13 cellular contexts compared by ENCODE assay signal in the genomic region with DNA sequence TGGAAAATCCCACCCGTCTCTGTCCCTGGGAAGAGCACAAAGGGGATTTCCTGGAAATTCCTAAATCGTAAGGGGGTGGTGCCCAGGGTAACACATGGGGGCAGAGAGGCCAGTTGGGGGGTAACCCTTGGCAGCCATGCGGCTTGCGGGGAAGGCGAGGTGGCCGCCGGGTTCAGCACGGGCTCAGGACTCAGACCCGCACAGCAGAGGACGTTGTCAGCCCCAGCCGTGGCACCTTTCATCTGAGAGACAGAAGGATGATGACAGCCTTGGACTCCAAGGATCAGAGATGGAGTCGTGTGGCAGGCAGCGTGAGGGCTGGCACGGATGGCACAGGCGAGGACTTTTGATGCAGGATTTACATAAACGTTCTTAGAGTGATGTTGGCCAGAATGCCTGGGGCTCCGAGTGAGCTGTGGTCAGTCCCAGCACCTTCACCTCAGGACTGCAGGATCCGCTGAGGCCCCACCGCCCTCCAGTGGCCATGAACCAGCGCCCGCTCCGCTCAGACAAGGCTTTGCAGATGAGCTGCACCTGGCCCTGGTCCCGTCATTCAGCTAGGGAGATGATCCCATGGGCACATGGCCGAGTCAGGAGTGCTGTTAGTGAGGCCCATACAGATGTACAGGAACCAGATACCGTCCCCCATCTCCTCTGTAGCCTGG.
DNase-seq lines count a peak whose midpoint lies in the region; ATAC-seq and TF ChIP-seq lines count a peak whose summit lies in the region.
"Had no signal": no experiment of that assay in that cellular context is flagged by ENCODE, and none has a peak within 500 bp of the region (broad histone marks: within the 10 kb centered on the region; RNA-seq: fewer than 3 reads in every experiment).

No MANE protein-coding gene starts in this region.

- peaks cover 5% of the 10 kb centered on the region for H3K27me3 Mint-ChIP-seq in neural progenitor cell (ENCODE audit: insufficient read depth, low read depth)
- no peaks in the 10 kb centered on the region for H3K27me3 Mint-ChIP-seq in activated T-helper 2 cell treated with anti-CD3 and anti-CD28 coated beads, Interferon-gamma antibody, Interleukin-2, Interleukin-4, amounts not matched to agents 10 μg/mL and 5 μg/mL and 100 μg/mL, durations not matched to agents 14 hours and 24 hours and 36 hours (ENCODE audit: low read depth)
- H3K27me3 Mint-ChIP-seq: activated T-helper 17 cell treated with anti-CD3 and anti-CD28 coated beads, Interleukin-2, amount 50 U/mL, for 72 hours had no signal

- H3K36me3 Mint-ChIP-seq in neural progenitor cell: peaks cover 6% of the 10 kb centered on the region
- H3K36me3 Mint-ChIP-seq in activated T-helper 2 cell treated with anti-CD3 and anti-CD28 coated beads, Interferon-gamma antibody, Interleukin-2, Interleukin-4, amounts not matched to agents 10 μg/mL and 5 μg/mL and 100 μg/mL, durations not matched to agents 14 hours and 24 hours and 36 hours (ENCODE audit: low read depth): no peaks in the 10 kb centered on the region

- peaks cover 14% of the 10 kb centered on the region for H3K9me3 Mint-ChIP-seq in neural progenitor cell
- H3K9me3 Mint-ChIP-seq in activated T-helper 2 cell treated with anti-CD3 and anti-CD28 coated beads, Interferon-gamma antibody, Interleukin-2, Interleukin-4, amounts not matched to agents 10 μg/mL and 5 μg/mL and 100 μg/mL, durations not matched to agents 14 hours and 24 hours and 36 hours: no peaks in the 10 kb centered on the region
- H3K9me3 Mint-ChIP-seq: activated T-helper 17 cell treated with anti-CD3 and anti-CD28 coated beads, Interleukin-2, amount 50 U/mL, for 72 hours; T-helper 1 cell treated with Interleukin-12 subunit alpha and Interleukin-12 subunit beta and Interleukin-4 antibody, amounts not matched to agents 30 μg/mL and 1 μg/mL, for 36 hours had no signal

- H3K36me3 ChIP-seq in H7 (replicated peaks; ENCODE audit: control insufficient read depth, insufficient read depth, low read length) (no peaks in the 10 kb centered on the region), NT2/D1 (ENCODE audit: insufficient read depth, insufficient read length, low read length) (no peaks in the 10 kb centered on the region), neural progenitor cell (no peaks in the 10 kb centered on the region)
- H3K36me3 ChIP-seq: BLaER1, left lung had no signal

- intact Hi-C loops in activated T-helper 2 cell treated with anti-CD3 and anti-CD28 coated beads, Interferon-gamma antibody, Interleukin-2, Interleukin-4, amounts not matched to agents 10 μg/mL and 5 μg/mL and 100 μg/mL, durations not matched to agents 14 hours and 24 hours and 36 hours (cut with micrococcal nuclease): no loop called here

- no peaks in the 10 kb centered on the region for H3K79me2 ChIP-seq in neural progenitor cell (ENCODE audit: low read depth)
- H3K79me2 ChIP-seq: hepatocyte had no signal

- H3K9me3 ChIP-seq in NT2/D1 (ENCODE audit: insufficient read depth, low read length) (peaks cover 14% of the 10 kb centered on the region), neural progenitor cell (ENCODE audit: low read depth) (no peaks in the 10 kb centered on the region)
- H3K9me3 ChIP-seq: BLaER1 had no signal

- no peak overlapping the region for H3K27ac ChIP-seq in neural progenitor cell
- no peak overlapping the region for H3K27ac ChIP-seq in coronary artery
- H3K27ac ChIP-seq: BLaER1, hepatocyte, left lung had no signal

- no peaks in the 10 kb centered on the region for H3K27me3 ChIP-seq in H7 (ENCODE audit: control insufficient read depth, insufficient read depth, low read length)
- peaks cover 43% of the 10 kb centered on the region for H3K27me3 ChIP-seq in NT2/D1 (ENCODE audit: insufficient read depth, insufficient read length)
- no peaks in the 10 kb centered on the region for H3K27me3 ChIP-seq in neural progenitor cell
- H3K27me3 ChIP-seq: BLaER1, hepatocyte had no signal

- TF ChIP-seq CTCF in neural progenitor cell (IDR thresholded peaks at IDR 0.05) (peak; percentile 33), coronary artery (IDR thresholded peaks at IDR 0.05) (no peak)

- no peaks in the 10 kb centered on the region for H3F3A ChIP-seq in neural progenitor cell (ENCODE audit: low read depth)

- H3K9ac ChIP-seq in NT2/D1 (ENCODE audit: insufficient read length, low read depth): peak overlapping the region; percentile 6
- no peak overlapping the region for H3K9ac ChIP-seq in neural progenitor cell
- H3K9ac ChIP-seq: BLaER1 had no signal

- no peak for ATAC-seq in HG03095 (IDR thresholded peaks at IDR 0.05; ENCODE audit: unreplicated experiment)
- ATAC-seq: activated CD4-positive, CD25-positive, alpha-beta regulatory T cell treated with anti-CD3 and anti-CD28 coated beads, Interleukin-2, amount 50 U/mL, for 24 hours; activated T-helper 17 cell treated with anti-CD3 and anti-CD28 coated beads, Interleukin-2, amount 50 U/mL, for 72 hours; left lung had no signal

- H2AFZ ChIP-seq in neural progenitor cell (replicated peaks): no peak overlapping the region
- H2AFZ ChIP-seq: hepatocyte had no signal

- no peaks in the 10 kb centered on the region for H4K20me1 ChIP-seq in neural progenitor cell (ENCODE audit: low read depth)
- H4K20me1 ChIP-seq: BLaER1 had no signal

- no peak overlapping the region for H3K27ac Mint-ChIP-seq in neural progenitor cell
- no peak overlapping the region for H3K27ac Mint-ChIP-seq in activated T-helper 2 cell treated with anti-CD3 and anti-CD28 coated beads, Interferon-gamma antibody, Interleukin-2, Interleukin-4, amounts not matched to agents 10 μg/mL and 5 μg/mL and 100 μg/mL, durations not matched to agents 14 hours and 24 hours and 36 hours
- H3K27ac Mint-ChIP-seq: activated T-helper 17 cell treated with anti-CD3 and anti-CD28 coated beads, Interleukin-2, amount 50 U/mL, for 72 hours; T-helper 1 cell treated with Interleukin-12 subunit alpha and Interleukin-12 subunit beta and Interleukin-4 antibody, amounts not matched to agents 30 μg/mL and 1 μg/mL, for 36 hours had no signal

- no peak overlapping the region for H3K4me2 ChIP-seq in neural progenitor cell
- H3K4me2 ChIP-seq: BLaER1, hepatocyte had no signal

- H3K4me3 ChIP-seq in H7 (ENCODE audit: insufficient read depth, low read depth, low read length) (no peak overlapping the region), NT2/D1 (ENCODE audit: insufficient read length, low read depth) (no peak overlapping the region), neural progenitor cell (no peak overlapping the region), coronary artery (no peak overlapping the region)
- H3K4me3 ChIP-seq: BLaER1, hepatocyte, left lung had no signal

- no peaks in the 10 kb centered on the region for H3K4me1 Mint-ChIP-seq in neural progenitor cell
- no peaks in the 10 kb centered on the region for H3K4me1 Mint-ChIP-seq in activated T-helper 2 cell treated with anti-CD3 and anti-CD28 coated beads, Interferon-gamma antibody, Interleukin-2, Interleukin-4, amounts not matched to agents 10 μg/mL and 5 μg/mL and 100 μg/mL, durations not matched to agents 14 hours and 24 hours and 36 hours (ENCODE audit: low read depth)
- H3K4me1 Mint-ChIP-seq: activated T-helper 17 cell treated with anti-CD3 and anti-CD28 coated beads, Interleukin-2, amount 50 U/mL, for 72 hours had no signal

- H3K4me1 ChIP-seq in NT2/D1 (ENCODE audit: insufficient read depth, insufficient read length) (peaks cover 9% of the 10 kb centered on the region), neural progenitor cell (no peaks in the 10 kb centered on the region)
- H3K4me1 ChIP-seq: left lung had no signal

- no peak overlapping the region for H3K4me3 Mint-ChIP-seq in neural progenitor cell
- H3K4me3 Mint-ChIP-seq in activated T-helper 2 cell treated with anti-CD3 and anti-CD28 coated beads, Interferon-gamma antibody, Interleukin-2, Interleukin-4, amounts not matched to agents 10 μg/mL and 5 μg/mL and 100 μg/mL, durations not matched to agents 14 hours and 24 hours and 36 hours (ENCODE audit: low read depth): no peak overlapping the region
- H3K4me3 Mint-ChIP-seq: activated T-helper 17 cell treated with anti-CD3 and anti-CD28 coated beads, Interleukin-2, amount 50 U/mL, for 72 hours; T-helper 1 cell treated with Interleukin-12 subunit alpha and Interleukin-12 subunit beta and Interleukin-4 antibody, amounts not matched to agents 30 μg/mL and 1 μg/mL, for 36 hours had no signal

- DNase-seq in H7: peak; percentile 80
- peak; percentile 13 for DNase-seq in NT2/D1 (ENCODE audit: low read depth, low spot score)
- peak; percentile 74 for DNase-seq in globus pallidus (ENCODE audit: low spot score)
- peak; percentile 36 for DNase-seq in neural progenitor cell (ENCODE audit: low spot score)
- DNase-seq in coronary artery (ENCODE audit: low spot score): no peak
- no peak for DNase-seq in activated T-helper 2 cell treated with anti-CD3 and anti-CD28 coated beads, Interferon-gamma antibody, Interleukin-2, Interleukin-4, amounts not matched to agents 10 μg/mL and 5 μg/mL and 100 μg/mL, durations not matched to agents 14 hours and 24 hours and 36 hours (ENCODE audit: low spot score)

Comparison
In these comparisons a context has a peak if more than half of its experiments do, and no peak if none do; other contexts are left out.
1. DNase-seq: peak in H7 (single experiment), NT2/D1 (single experiment), globus pallidus (single experiment) and neural progenitor cell (single experiment); none in coronary artery (single experiment) and activated T-helper 2 cell treated with anti-CD3 and anti-CD28 coated beads, Interferon-gamma antibody, Interleukin-2, Interleukin-4, amounts not matched to agents 10 μg/mL and 5 μg/mL and 100 μg/mL, durations not matched to agents 14 hours and 24 hours and 36 hours (single experiment).